In the genomic region with DNA sequence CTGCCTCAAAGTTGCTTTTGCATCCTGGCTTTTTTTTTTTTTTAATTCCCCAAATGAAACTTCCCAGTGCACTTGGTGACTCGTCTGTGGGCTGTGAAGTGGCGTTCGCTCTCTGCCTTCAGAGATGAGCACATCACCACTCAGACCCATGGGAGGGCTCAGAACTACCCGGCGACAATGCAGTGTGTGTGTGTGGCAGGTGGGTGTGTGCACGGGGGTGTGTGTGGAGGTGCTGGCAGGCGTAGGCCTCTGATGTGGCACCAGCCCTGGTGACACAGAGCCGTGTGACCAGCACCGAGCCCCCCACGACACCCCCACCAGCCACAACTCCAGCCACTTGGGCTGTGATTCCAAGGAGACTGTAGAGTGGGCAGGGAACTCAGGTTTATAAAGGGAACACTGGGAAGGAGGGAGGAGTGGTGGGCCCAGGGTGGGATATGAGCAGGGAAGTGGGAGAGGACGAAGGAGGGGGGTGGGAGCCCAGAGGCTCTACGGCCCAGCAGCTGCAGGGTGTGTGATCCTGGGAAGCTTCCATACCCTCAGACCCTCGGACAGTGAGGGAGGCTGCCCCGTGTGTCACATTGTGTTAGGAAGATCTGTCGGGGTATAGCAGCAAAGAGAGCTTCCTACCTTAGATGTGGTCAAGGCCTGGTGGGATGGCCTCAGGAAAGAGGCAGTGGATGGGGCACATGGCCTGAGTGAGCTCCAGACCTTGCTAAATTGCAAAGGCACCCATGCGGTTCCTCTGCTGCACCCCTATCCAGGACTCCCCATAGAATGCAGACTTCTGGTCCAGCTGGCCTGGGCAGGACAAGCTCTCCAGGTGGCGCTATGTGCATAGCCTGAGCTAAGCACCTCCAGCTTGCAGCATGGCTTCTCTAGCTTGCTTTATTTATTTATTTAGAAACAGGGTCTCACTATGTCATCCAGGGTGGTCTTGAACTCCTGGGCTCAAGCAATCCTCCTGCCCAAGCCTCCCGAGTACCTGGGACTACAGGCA, we compare ENCODE assay signal across 2 cellular contexts.
TF ChIP-seq lines count a peak whose summit lies in the region.

No MANE protein-coding gene starts in this region.

TF ChIP-seq in IMR-90, 13 proteins besides CTCF, POLR2A, EP300 and RAD21:
- TF ChIP-seq CEBPB (IDR thresholded peaks at IDR 0.05; ENCODE audit: low read depth, low read length) (no peak), MAFK (IDR thresholded peaks at IDR 0.05; ENCODE audit: low read depth, low read length) (no peak), SMC3 (IDR thresholded peaks at IDR 0.05; ENCODE audit: low read depth, low read length) (peak; percentile 89)
TF ChIP-seq in IMR-90: peak in this region for 1.

TF ChIP-seq in GM12878, 131 proteins besides CTCF, POLR2A, EP300 and RAD21:
- TF ChIP-seq TBL1XR1 (IDR thresholded peaks at IDR 0.05; ENCODE audit: low read depth, low read length) (no peak), SMC3 (IDR thresholded peaks at IDR 0.05; ENCODE audit: borderline replicate concordance, low read length) (peak; percentile 83), YY1 (IDR thresholded peaks at IDR 0.05; ENCODE audit: low read depth, low read length) (0 out of 2 replicates have a peak, but pooled peaks have one; percentile 44)
- TF ChIP-seq, protein P1, sequence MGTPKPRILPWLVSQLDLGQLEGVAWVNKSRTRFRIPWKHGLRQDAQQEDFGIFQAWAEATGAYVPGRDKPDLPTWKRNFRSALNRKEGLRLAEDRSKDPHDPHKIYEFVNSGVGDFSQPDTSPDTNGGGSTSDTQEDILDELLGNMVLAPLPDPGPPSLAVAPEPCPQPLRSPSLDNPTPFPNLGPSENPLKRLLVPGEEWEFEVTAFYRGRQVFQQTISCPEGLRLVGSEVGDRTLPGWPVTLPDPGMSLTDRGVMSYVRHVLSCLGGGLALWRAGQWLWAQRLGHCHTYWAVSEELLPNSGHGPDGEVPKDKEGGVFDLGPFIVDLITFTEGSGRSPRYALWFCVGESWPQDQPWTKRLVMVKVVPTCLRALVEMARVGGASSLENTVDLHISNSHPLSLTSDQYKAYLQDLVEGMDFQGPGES (IDR thresholded peaks at IDR 0.05), result no peak
